25 cellular contexts compared by ENCODE assay signal in genomic region chrX:830532-830931, GRCh38.
"Had no signal": no experiment of that assay in that cellular context is flagged by ENCODE, and none has a peak within 500 bp of the region (broad histone marks: within the 10 kb centered on the region; RNA-seq: fewer than 3 reads in every experiment).

No MANE protein-coding gene starts in this region.

- H3K27me3 ChIP-seq: MG63, SJSA1 had no signal

- H3K9me3 Mint-ChIP-seq: activated naive CD4-positive, alpha-beta T cell treated with anti-CD3 and anti-CD28 coated beads, Interleukin-2, amount 50 U/mL, for 24 hours had no signal

- H3K27me3 Mint-ChIP-seq: activated CD4-positive, alpha-beta T cell treated with anti-CD3 and anti-CD28 coated beads for 36 hours; activated naive CD4-positive, alpha-beta T cell treated with anti-CD3 and anti-CD28 coated beads, Interleukin-2, amount 50 U/mL, for 24 hours had no signal

- H3K36me3 ChIP-seq: breast epithelium, MG63, SJSA1 had no signal

- H3K9me3 ChIP-seq: MG63, SJSA1 had no signal

- H3K4me1 Mint-ChIP-seq: activated CD4-positive, alpha-beta T cell treated with anti-CD3 and anti-CD28 coated beads for 36 hours had no signal

- H3K27ac Mint-ChIP-seq: activated CD4-positive, alpha-beta T cell treated with anti-CD3 and anti-CD28 coated beads for 36 hours; activated CD8-positive, alpha-beta T cell treated with anti-CD3 and anti-CD28 coated beads, Interleukin-2, amount 10 ng/mL, durations not matched to agents 7 days and 5 days; activated naive CD4-positive, alpha-beta T cell treated with anti-CD3 and anti-CD28 coated beads, Interleukin-2, amount 50 U/mL, for 24 hours had no signal

- H3K36me3 Mint-ChIP-seq: activated naive CD4-positive, alpha-beta T cell treated with anti-CD3 and anti-CD28 coated beads, Interleukin-2, amount 50 U/mL, for 24 hours had no signal

- DNase-seq: activated CD4-positive, alpha-beta T cell treated with anti-CD3 and anti-CD28 coated beads for 36 hours; activated CD4-positive, alpha-beta T cell treated with anti-CD3 and anti-CD28 coated beads, Interleukin-2, amount 50 U/mL, for 4 hours; activated CD8-positive, alpha-beta memory T cell treated with anti-CD3 and anti-CD28 coated beads, Interleukin-2, amount 50 U/mL, for 48 hours; activated CD8-positive, alpha-beta T cell treated with anti-CD3 and anti-CD28 coated beads, Interleukin-2, amount 10 ng/mL, durations not matched to agents 7 days and 5 days; activated effector memory CD4-positive, alpha-beta T cell treated with Interleukin-2 at 50 U/mL for 16 hours; activated naive CD4-positive, alpha-beta T cell; activated T-cell treated with anti-CD3 and anti-CD28 coated beads, Interleukin-2, amount 50 U/mL, for 1 hour; aorta; caudate nucleus; MG63; NCI-H1105; NCI-H1436; NCI-H1694 treated with DMSO at 0.1 percent for 48 hours; NCI-H2029 treated with DMSO at 0.1 percent for 48 hours; NCI-H345; NCI-H510A; NCI-H69; NK-92 treated with Interleukin-12 subunit alpha and Interleukin-12 subunit beta, amount 100 ng/mL, for 24 hours; SHP77; SW 1271 had no signal

- H3K4me3 Mint-ChIP-seq: activated CD4-positive, alpha-beta T cell treated with anti-CD3 and anti-CD28 coated beads for 36 hours; activated CD8-positive, alpha-beta T cell treated with anti-CD3 and anti-CD28 coated beads, Interleukin-2, amount 10 ng/mL, durations not matched to agents 7 days and 5 days; activated naive CD4-positive, alpha-beta T cell treated with anti-CD3 and anti-CD28 coated beads, Interleukin-2, amount 50 U/mL, for 24 hours had no signal

- FAIRE-seq: RCC 7860 had no signal

- H3K27ac ChIP-seq: breast epithelium, SJSA1, VCaP had no signal

- H3K4me3 ChIP-seq: breast epithelium, MG63, SJSA1 had no signal

- H3K4me1 ChIP-seq: breast epithelium, SJSA1 had no signal
